Comparison of ENCODE assay signal across 1 cellular context in genomic region chr11:64777449-64778222, GRCh38.
TF ChIP-seq lines count a peak whose summit lies in the region.

No MANE protein-coding gene starts in this region.

TF ChIP-seq in GM12878, 131 proteins besides CTCF, POLR2A, EP300 and RAD21 (continued from another document):
- TF ChIP-seq, protein P1, sequence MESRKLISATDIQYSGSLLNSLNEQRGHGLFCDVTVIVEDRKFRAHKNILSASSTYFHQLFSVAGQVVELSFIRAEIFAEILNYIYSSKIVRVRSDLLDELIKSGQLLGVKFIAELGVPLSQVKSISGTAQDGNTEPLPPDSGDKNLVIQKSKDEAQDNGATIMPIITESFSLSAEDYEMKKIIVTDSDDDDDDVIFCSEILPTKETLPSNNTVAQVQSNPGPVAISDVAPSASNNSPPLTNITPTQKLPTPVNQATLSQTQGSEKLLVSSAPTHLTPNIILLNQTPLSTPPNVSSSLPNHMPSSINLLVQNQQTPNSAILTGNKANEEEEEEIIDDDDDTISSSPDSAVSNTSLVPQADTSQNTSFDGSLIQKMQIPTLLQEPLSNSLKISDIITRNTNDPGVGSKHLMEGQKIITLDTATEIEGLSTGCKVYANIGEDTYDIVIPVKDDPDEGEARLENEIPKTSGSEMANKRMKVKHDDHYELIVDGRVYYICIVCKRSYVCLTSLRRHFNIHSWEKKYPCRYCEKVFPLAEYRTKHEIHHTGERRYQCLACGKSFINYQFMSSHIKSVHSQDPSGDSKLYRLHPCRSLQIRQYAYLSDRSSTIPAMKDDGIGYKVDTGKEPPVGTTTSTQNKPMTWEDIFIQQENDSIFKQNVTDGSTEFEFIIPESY (IDR thresholded peaks at IDR 0.05), result no peak
- no peak for TF ChIP-seq SMAD5 (IDR thresholded peaks at IDR 0.05; ENCODE audit: low read depth)
- no peak for TF ChIP-seq CHD4 (IDR thresholded peaks at IDR 0.05)
- no peak for TF ChIP-seq POU2F2 (IDR thresholded peaks at IDR 0.05; ENCODE audit: borderline replicate concordance, low read depth, low read length)
- TF ChIP-seq BCL3 (IDR thresholded peaks at IDR 0.05; ENCODE audit: borderline replicate concordance, insufficient read depth, low read depth, low read length, poor library complexity, severe bottlenecking), result no peak
- peak; percentile 50; the same call in 1 of the 2 replicates for TF ChIP-seq MLLT1 (IDR thresholded peaks at IDR 0.05)
- peak in 1 of 2 experiments; percentile 44; a peak in 2 of 4 replicates for TF ChIP-seq BHLHE40 (IDR thresholded peaks at IDR 0.05; ENCODE audit: borderline replicate concordance in 1 of 2, low read depth in 2 of 2, low read length in 1 of 2)
- 0 out of 2 replicates have a peak, but pooled peaks have one; percentile 79 for TF ChIP-seq WRNIP1 (IDR thresholded peaks at IDR 0.05; ENCODE audit: borderline replicate concordance, low read depth, low read length)
- TF ChIP-seq CBFB (IDR thresholded peaks at IDR 0.05; ENCODE audit: low read depth), result no peak
- no peak for TF ChIP-seq HDAC2 (IDR thresholded peaks at IDR 0.05)
- TF ChIP-seq BCL11A (IDR thresholded peaks at IDR 0.05; ENCODE audit: low read depth, low read length), result 0 out of 2 replicates have a peak, but pooled peaks have one; percentile 11
- TF ChIP-seq, protein P2, sequence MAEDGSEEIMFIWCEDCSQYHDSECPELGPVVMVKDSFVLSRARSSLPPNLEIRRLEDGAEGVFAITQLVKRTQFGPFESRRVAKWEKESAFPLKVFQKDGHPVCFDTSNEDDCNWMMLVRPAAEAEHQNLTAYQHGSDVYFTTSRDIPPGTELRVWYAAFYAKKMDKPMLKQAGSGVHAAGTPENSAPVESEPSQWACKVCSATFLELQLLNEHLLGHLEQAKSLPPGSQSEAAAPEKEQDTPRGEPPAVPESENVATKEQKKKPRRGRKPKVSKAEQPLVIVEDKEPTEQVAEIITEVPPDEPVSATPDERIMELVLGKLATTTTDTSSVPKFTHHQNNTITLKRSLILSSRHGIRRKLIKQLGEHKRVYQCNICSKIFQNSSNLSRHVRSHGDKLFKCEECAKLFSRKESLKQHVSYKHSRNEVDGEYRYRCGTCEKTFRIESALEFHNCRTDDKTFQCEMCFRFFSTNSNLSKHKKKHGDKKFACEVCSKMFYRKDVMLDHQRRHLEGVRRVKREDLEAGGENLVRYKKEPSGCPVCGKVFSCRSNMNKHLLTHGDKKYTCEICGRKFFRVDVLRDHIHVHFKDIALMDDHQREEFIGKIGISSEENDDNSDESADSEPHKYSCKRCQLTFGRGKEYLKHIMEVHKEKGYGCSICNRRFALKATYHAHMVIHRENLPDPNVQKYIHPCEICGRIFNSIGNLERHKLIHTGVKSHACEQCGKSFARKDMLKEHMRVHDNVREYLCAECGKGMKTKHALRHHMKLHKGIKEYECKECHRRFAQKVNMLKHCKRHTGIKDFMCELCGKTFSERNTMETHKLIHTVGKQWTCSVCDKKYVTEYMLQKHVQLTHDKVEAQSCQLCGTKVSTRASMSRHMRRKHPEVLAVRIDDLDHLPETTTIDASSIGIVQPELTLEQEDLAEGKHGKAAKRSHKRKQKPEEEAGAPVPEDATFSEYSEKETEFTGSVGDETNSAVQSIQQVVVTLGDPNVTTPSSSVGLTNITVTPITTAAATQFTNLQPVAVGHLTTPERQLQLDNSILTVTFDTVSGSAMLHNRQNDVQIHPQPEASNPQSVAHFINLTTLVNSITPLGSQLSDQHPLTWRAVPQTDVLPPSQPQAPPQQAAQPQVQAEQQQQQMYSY (CRISPR knock-in tag; IDR thresholded peaks at IDR 0.05), result no peak
- TF ChIP-seq DPF2 (IDR thresholded peaks at IDR 0.05), result no peak
- TF ChIP-seq, protein P3, sequence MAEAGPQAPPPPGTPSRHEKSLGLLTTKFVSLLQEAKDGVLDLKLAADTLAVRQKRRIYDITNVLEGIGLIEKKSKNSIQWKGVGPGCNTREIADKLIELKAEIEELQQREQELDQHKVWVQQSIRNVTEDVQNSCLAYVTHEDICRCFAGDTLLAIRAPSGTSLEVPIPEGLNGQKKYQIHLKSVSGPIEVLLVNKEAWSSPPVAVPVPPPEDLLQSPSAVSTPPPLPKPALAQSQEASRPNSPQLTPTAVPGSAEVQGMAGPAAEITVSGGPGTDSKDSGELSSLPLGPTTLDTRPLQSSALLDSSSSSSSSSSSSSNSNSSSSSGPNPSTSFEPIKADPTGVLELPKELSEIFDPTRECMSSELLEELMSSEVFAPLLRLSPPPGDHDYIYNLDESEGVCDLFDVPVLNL (IDR thresholded peaks at IDR 0.05; ENCODE audit: low read depth, low read length), result no peak
